In the genomic region with DNA sequence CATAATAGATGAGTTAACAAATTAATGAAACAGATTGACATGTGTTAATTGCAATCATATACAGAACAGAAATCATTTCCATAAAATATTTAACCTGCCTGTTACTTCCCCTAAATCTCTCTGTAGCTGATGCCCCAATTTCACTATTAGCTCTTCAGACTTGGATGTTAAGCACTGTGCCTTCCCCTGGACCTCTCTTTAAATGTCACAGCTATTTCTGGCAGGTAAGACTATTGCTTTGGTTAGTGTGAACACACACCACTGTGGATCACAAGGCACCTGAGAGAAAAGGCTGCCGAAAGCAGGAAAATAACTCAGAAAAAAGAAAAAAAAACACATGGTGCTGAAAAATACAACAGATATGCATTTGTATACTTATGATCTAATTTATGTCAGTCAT, we compare ENCODE assay signal across 22 cellular contexts.
"Had no signal": no experiment of that assay in that cellular context is flagged by ENCODE, and none has a peak within 500 bp of the region (broad histone marks: within the 10 kb centered on the region; RNA-seq: fewer than 3 reads in every experiment).

No MANE protein-coding gene starts in this region.

- H3K9me3 ChIP-seq: lower lobe of right lung, pancreas, spleen, testis, tibial nerve, upper lobe of right lung had no signal

- H3K27ac ChIP-seq: coronary artery, lower lobe of right lung, pancreas, spleen, testis, tibial nerve, upper lobe of right lung had no signal

- H3K36me3 ChIP-seq: lower lobe of right lung, pancreas, spleen, tibial nerve, upper lobe of right lung had no signal

- DNase-seq: dorsolateral prefrontal cortex; effector CD8-positive, alpha-beta T cell; foreskin melanocyte; head of caudate nucleus; hypothalamus; islet precursor cell; lower lobe of right lung; natural killer cell; occipital lobe; pancreas; spleen; stimulated activated CD4-positive, alpha-beta T cell treated with anti-CD3 and anti-CD28 coated beads, Interleukin-15, amount 100 ng/mL, for 24 hours; stimulated activated CD4-positive, alpha-beta T cell treated with anti-CD3 and anti-CD28 coated beads, Interleukin-2, amount 100 ng/mL, for 24 hours; stimulated activated CD4-positive, alpha-beta T cell treated with anti-CD3 and anti-CD28 coated beads, Interleukin-4, amount 100 ng/mL, for 4 hours; stimulated activated naive B cell treated with anti-CD40 and anti-IgM and Interleukin-4, amounts not matched to agents 10 μg/mL and 1 μg/mL and 100 μg/mL, for 72 hours; stimulated activated naive CD8-positive, alpha-beta T cell treated with anti-CD3 and anti-CD28 coated beads, Interleukin-15, amount 100 ng/mL, for 72 hours; testis; upper lobe of right lung had no signal

- H3K4me1 ChIP-seq: lower lobe of right lung, pancreas, spleen, testis, tibial nerve, upper lobe of right lung had no signal

- H3K4me3 ChIP-seq: coronary artery, dorsolateral prefrontal cortex, lower lobe of right lung, pancreas, spleen, testis, tibial nerve, upper lobe of right lung had no signal

- ATAC-seq: left lobe of liver; lower lobe of right lung; natural killer cell; pancreas; sciatic nerve; stimulated activated naive B cell treated with anti-CD40 and anti-IgM and Interleukin-4, amounts not matched to agents 10 μg/mL and 1 μg/mL and 100 μg/mL, for 72 hours; stimulated activated naive CD8-positive, alpha-beta T cell treated with anti-CD3 and anti-CD28 coated beads, Interleukin-15, amount 100 ng/mL, for 72 hours; upper lobe of right lung had no signal

- H3K27me3 ChIP-seq: dorsolateral prefrontal cortex, pancreas, spleen, testis, tibial nerve, upper lobe of right lung had no signal
